9 cellular contexts compared by ENCODE assay signal in the genomic region with DNA sequence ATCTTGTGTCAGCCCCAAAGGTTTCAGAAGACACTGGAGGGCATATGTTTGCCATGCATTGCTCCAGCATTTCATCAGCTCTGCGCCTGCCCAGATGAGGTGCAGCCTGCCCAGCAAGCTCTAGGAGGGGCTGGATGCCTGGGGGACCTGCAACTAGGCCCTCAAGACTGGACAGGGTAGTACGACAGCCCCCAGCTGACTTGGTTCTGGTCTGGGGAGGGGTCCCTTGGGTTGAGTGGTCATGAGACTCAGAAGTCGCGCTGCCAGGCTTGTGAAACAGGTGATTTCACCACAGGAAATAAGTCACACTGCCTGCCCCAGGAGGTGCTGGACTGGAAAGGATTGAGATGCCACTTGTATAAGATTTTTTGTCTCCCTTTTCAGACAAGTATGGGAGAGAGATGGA. TPM values are rescaled to one million over a fixed set of nuclear protein-coding genes. Genes with fewer than 3 reads are reported as not detected.
DNase-seq lines count a peak whose midpoint lies in the region; ATAC-seq and TF ChIP-seq lines count a peak whose summit lies in the region.
"Had no signal": no experiment of that assay in that cellular context is flagged by ENCODE, and none has a peak within 500 bp of the region (broad histone marks: within the 10 kb centered on the region; RNA-seq: fewer than 3 reads in every experiment).

No MANE protein-coding gene starts in this region.

- no peak overlapping the region for H3K27ac ChIP-seq in SK-N-MC

- no peak overlapping the region for H3K4me3 Mint-ChIP-seq in stimulated activated effector memory CD8-positive, alpha-beta T cell treated with anti-CD3 and anti-CD28 coated beads, Interleukin-12 subunit alpha, Interleukin-12 subunit beta, amount 100 ng/mL, for 72 hours

- no peak for TF ChIP-seq CTCF in epithelial cell of proximal tubule (conservative IDR thresholded peaks at IDR 0.05; ENCODE audit: low read depth, low read length)

- no peaks in the 10 kb centered on the region for H3K36me3 ChIP-seq in SK-N-MC (ENCODE audit: insufficient read depth, low read length)

- peak overlapping the region; percentile 32 for H3K9ac ChIP-seq in SK-N-MC (ENCODE audit: insufficient read length)

- H3K4me1 Mint-ChIP-seq in stimulated activated effector memory CD8-positive, alpha-beta T cell treated with anti-CD3 and anti-CD28 coated beads, Interleukin-12 subunit alpha, Interleukin-12 subunit beta, amount 100 ng/mL, for 72 hours = peaks cover 35% of the 10 kb centered on the region

- no peaks in the 10 kb centered on the region for H3K36me3 Mint-ChIP-seq in stimulated activated effector memory CD8-positive, alpha-beta T cell treated with anti-CD3 and anti-CD28 coated beads, Interleukin-12 subunit alpha, Interleukin-12 subunit beta, amount 100 ng/mL, for 72 hours

- ATAC-seq in stimulated activated effector memory CD8-positive, alpha-beta T cell treated with anti-CD3 and anti-CD28 coated beads, Interleukin-12 subunit alpha, Interleukin-12 subunit beta, amount 100 ng/mL, for 72 hours = peak; percentile 71
- ATAC-seq in GM19324 (IDR thresholded peaks at IDR 0.05; ENCODE audit: low FRiP score, unreplicated experiment) = no peak

- H3K9me3 Mint-ChIP-seq in stimulated activated effector memory CD8-positive, alpha-beta T cell treated with anti-CD3 and anti-CD28 coated beads, Interleukin-12 subunit alpha, Interleukin-12 subunit beta, amount 100 ng/mL, for 72 hours = no peaks in the 10 kb centered on the region

- DNase-seq in activated effector memory CD4-positive, alpha-beta T cell treated with anti-CD3 and anti-CD28 coated beads, Interleukin-2, amount 50 U/mL, for 16 hours = peak; percentile 60
- no peak for DNase-seq in activated effector memory CD4-positive, alpha-beta T cell treated with Interleukin-2 at 50 U/mL for 16 hours
- no peak for DNase-seq in SK-N-MC (ENCODE audit: low read depth, low spot score)
- DNase-seq in epithelial cell of proximal tubule (ENCODE audit: low read depth) = peak; percentile 29
- DNase-seq in stimulated activated effector memory CD8-positive, alpha-beta T cell treated with anti-CD3 and anti-CD28 coated beads, Interleukin-12 subunit alpha, Interleukin-12 subunit beta, amount 100 ng/mL, for 72 hours (ENCODE audit: low spot score in 2 of 2) = no peak
- DNase-seq in NCI-H128 (lab: John Stamatoyannopoulos, UW; ENCODE audit: unreplicated experiment) = no peak
- no peak for DNase-seq in D341Med (ENCODE audit: low spot score)
- DNase-seq: SIG-M5 had no signal

- peak overlapping the region; percentile 30 for H3K27ac Mint-ChIP-seq in stimulated activated effector memory CD8-positive, alpha-beta T cell treated with anti-CD3 and anti-CD28 coated beads, Interleukin-12 subunit alpha, Interleukin-12 subunit beta, amount 100 ng/mL, for 72 hours

- no peaks in the 10 kb centered on the region for H3K9me3 ChIP-seq in SK-N-MC (ENCODE audit: low read depth, low read length)

- H3K4me3 ChIP-seq in SK-N-MC (no peak overlapping the region), epithelial cell of proximal tubule (ENCODE audit: low read depth, low read length) (no peak overlapping the region)

RNA-seq across cellular contexts. Expression of gene TPBGL, which starts 23.4 kb away (rescaled TPM):
- total RNA-seq in epithelial cell of proximal tubule = not detected in 2 replicates

Comparison
In these comparisons a context has a peak if more than half of its experiments do, and no peak if none do; other contexts are left out.
1. DNase-seq: peak in activated effector memory CD4-positive, alpha-beta T cell treated with anti-CD3 and anti-CD28 coated beads, Interleukin-2, amount 50 U/mL, for 16 hours (single experiment) and epithelial cell of proximal tubule (single experiment); none in activated effector memory CD4-positive, alpha-beta T cell treated with Interleukin-2 at 50 U/mL for 16 hours (single experiment), SK-N-MC (single experiment), stimulated activated effector memory CD8-positive, alpha-beta T cell treated with anti-CD3 and anti-CD28 coated beads, Interleukin-12 subunit alpha, Interleukin-12 subunit beta, amount 100 ng/mL, for 72 hours (0 of 2), NCI-H128 (single experiment) and D341Med (single experiment).